Comparison of ENCODE assay signal across 8 cellular contexts in the genomic region with DNA sequence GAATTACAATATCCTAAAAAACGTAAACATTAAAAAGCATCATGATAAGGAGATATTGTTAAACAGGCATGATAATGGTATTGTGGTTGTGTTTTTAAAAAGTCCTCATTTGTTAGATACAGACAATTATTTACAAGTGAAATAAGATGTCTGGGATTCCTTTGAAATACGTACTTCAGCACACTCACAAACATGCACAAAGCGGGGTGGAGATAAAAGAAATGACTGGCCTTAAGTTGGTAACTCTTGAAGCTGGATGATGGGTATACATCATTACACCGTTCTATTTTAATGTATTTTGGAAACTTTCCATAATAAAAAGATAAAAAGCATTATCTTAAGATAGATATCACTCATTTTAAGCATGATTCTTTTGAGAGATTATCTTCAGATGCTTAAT. TPM values are rescaled to one million over a fixed set of nuclear protein-coding genes. Genes with fewer than 3 reads are reported as not detected.
DNase-seq lines count a peak whose midpoint lies in the region; ATAC-seq and TF ChIP-seq lines count a peak whose summit lies in the region.

No MANE protein-coding gene starts in this region.

- in situ Hi-C loops in Panc1 (cut with HindIII; ENCODE audit: low pct_unique_long_range_greater_than_20kb, low sequenced_read_pairs), result no loop called here

- no peak for DNase-seq in Panc1 (ENCODE audit: low read depth, low spot score)
- no peak for DNase-seq in epithelial cell of proximal tubule (ENCODE audit: low read depth)
- no peak for DNase-seq in retinal pigment epithelial cell (ENCODE audit: low read depth)
- no peak for DNase-seq in cerebellum (ENCODE audit: low spot score)
- DNase-seq in stimulated activated CD4-positive, alpha-beta T cell treated with anti-CD3 and anti-CD28 coated beads, Interleukin-2, amount 100 ng/mL, for 24 hours, result no peak

- no peaks in the 10 kb centered on the region for H3K27me3 ChIP-seq in Panc1 (ENCODE audit: control insufficient read depth, insufficient read depth, low read length)

- no TSS peak for BruUV-seq in Panc1 (replicated peaks; lab: Mats Ljungman, UMichigan)

- H3K4me1 ChIP-seq in Panc1 (ENCODE audit: control insufficient read depth, insufficient read depth, low read length), result peaks cover 11% of the 10 kb centered on the region; the same call in 1 of the 2 replicates

- peak overlapping the region; percentile 98 for H3K27ac ChIP-seq in Panc1 (ENCODE audit: low read length)

- ATAC-seq in Panc1 (no peak), GM18520 (IDR thresholded peaks at IDR 0.05; ENCODE audit: unreplicated experiment) (no peak), HG02623 (IDR thresholded peaks at IDR 0.05; ENCODE audit: unreplicated experiment) (no peak)

- H3K9me3 ChIP-seq in Panc1 (ENCODE audit: control insufficient read depth, insufficient read depth, low read depth, low read length), result no peaks in the 10 kb centered on the region

- intact Hi-C loops in Panc1 (cut with micrococcal nuclease; ENCODE audit: unreplicated experiment), result no loop called here

- no peak for TF ChIP-seq CTCF in Panc1 (IDR thresholded peaks at IDR 0.05)
- TF ChIP-seq CTCF in epithelial cell of proximal tubule (conservative IDR thresholded peaks at IDR 0.05; ENCODE audit: low read depth, low read length), result no peak
- TF ChIP-seq CTCF in retinal pigment epithelial cell (conservative IDR thresholded peaks at IDR 0.05; ENCODE audit: low read depth, low read length), result no peak

- POLR2A ChIA-PET in Panc1 (lab: Charles Lee), result no interaction called here

- H3K4me3 ChIP-seq in GM08714 (ENCODE audit: low read length), result peak overlapping the region; percentile 81; the same call in 1 of the 2 replicates
- peak overlapping the region; percentile 82 to 83; a peak in 3 of 4 replicates for H3K4me3 ChIP-seq in Panc1 (ENCODE audit: low read depth in 2 of 2, low read length in 2 of 2)
- peak overlapping the region; percentile 70 for H3K4me3 ChIP-seq in epithelial cell of proximal tubule (ENCODE audit: low read depth, low read length)
- peak overlapping the region; percentile 82 for H3K4me3 ChIP-seq in retinal pigment epithelial cell (ENCODE audit: low read length)

- CTCF ChIA-PET in Panc1 (lab: Charles Lee), result no interaction called here

- H3K36me3 ChIP-seq in Panc1 (ENCODE audit: control insufficient read depth, insufficient read depth, low read length), result peaks cover 5% of the 10 kb centered on the region

RNA-seq across cellular contexts. Expression of gene FAM200C, which starts 1.0 kb away (rescaled TPM):
- total RNA-seq in Panc1 (2021; ENCODE audit: unreplicated experiment), result 3.0 TPM
- polyA plus RNA-seq in Panc1 (2012; ENCODE audit: insufficient read length), result 1.1 TPM
- 1.3 and 2.5 TPM in 2 replicates for total RNA-seq in epithelial cell of proximal tubule
- 24.4 TPM for total RNA-seq in cerebellum

RNA-seq across cellular contexts. Expression of gene SLU7, which starts 20.1 kb away (rescaled TPM):
- total RNA-seq in Panc1 (2021; ENCODE audit: unreplicated experiment) (45.7 TPM), epithelial cell of proximal tubule (40.1 and 59.0 TPM in 2 replicates), cerebellum (34.8 TPM)
- 31.0 TPM for polyA plus RNA-seq in Panc1 (2012; ENCODE audit: insufficient read length)

RNA-seq across cellular contexts. Expression of gene PTTG1, which starts 22.8 kb away (rescaled TPM):
- total RNA-seq in Panc1 (2021; ENCODE audit: unreplicated experiment), result 171 TPM
- polyA plus RNA-seq in Panc1 (2012; ENCODE audit: insufficient read length), result 55.0 TPM
- total RNA-seq in epithelial cell of proximal tubule, result 530 and 963 TPM in 2 replicates
- total RNA-seq in cerebellum, result 32.8 TPM

RNA-seq across cellular contexts. Expression of gene C1QTNF2, which starts 28.4 kb away (rescaled TPM):
- 0.44 TPM for total RNA-seq in Panc1 (2021; ENCODE audit: unreplicated experiment)
- not detected for polyA plus RNA-seq in Panc1 (2012; ENCODE audit: insufficient read length)
- 0.17 and 0.22 TPM in 2 replicates for total RNA-seq in epithelial cell of proximal tubule
- 2.3 TPM for total RNA-seq in cerebellum
